ENCODE assay signal across 8 cellular contexts in genomic region chr2:73176881-73177644, GRCh38. TPM values are rescaled to one million over a fixed set of nuclear protein-coding genes. Genes with fewer than 3 reads are reported as not detected.
DNase-seq lines count a peak whose midpoint lies in the region; ATAC-seq, FAIRE-seq and TF ChIP-seq lines count a peak whose summit lies in the region.

No MANE protein-coding gene starts in this region.

- H3K36me3 ChIP-seq in kidney (ENCODE audit: control insufficient read depth in 1 of 2, insufficient read depth in 2 of 2, low read length in 2 of 2) = no peaks in the 10 kb centered on the region

- TF ChIP-seq CTCF in kidney (IDR thresholded peaks at IDR 0.05; ENCODE audit: borderline replicate concordance, extremely low read depth, insufficient read depth) = peak; percentile 99

- DNase-seq in AG08396 (ENCODE audit: low spot score) (peak; percentile 96), NCI-H2196 treated with DMSO at 0.1 percent for 48 hours (lab: John Stamatoyannopoulos, UW; ENCODE audit: unreplicated experiment) (peak; percentile 30), caudate nucleus (lab: John Stamatoyannopoulos, UW) (peak in 57 of 61 donors; percentile 19 to 91 (median 76)), kidney (peak; percentile 97)
- DNase-seq in activated CD4-positive, CD25-positive, alpha-beta regulatory T cell (lab: John Stamatoyannopoulos, UW) = peak; percentile 80 to 86 (median 82)
- peak; percentile 77 to 91 (median 87) for DNase-seq in stimulated activated CD4-positive, alpha-beta T cell treated with anti-CD3 and anti-CD28 coated beads, Interleukin-12 subunit alpha, Interleukin-12 subunit beta, amount 100 ng/mL, for 48 hours (ENCODE audit: low read depth in 2 of 3, low spot score in 1 of 3)

- peak overlapping the region; percentile 4 to 65 for H3K9ac ChIP-seq in kidney (ENCODE audit: low read length in 2 of 2)

- peak; percentile 66 for ATAC-seq in GM18870 (IDR thresholded peaks at IDR 0.05; ENCODE audit: unreplicated experiment)
- peak; percentile 90 for ATAC-seq in HG03135 (IDR thresholded peaks at IDR 0.05; ENCODE audit: unreplicated experiment)

- intact Hi-C loops in kidney (cut with DNase I) = loop anchor here (5.0 kb wide), 1 partner anchor 280 kb away; no protein-coding TSS in a partner anchor

- H3K27ac ChIP-seq in caudate nucleus (ENCODE audit: low read depth, low read length) (peak overlapping the region; percentile 44), kidney (ENCODE audit: low read depth in 2 of 2, low read length in 2 of 2) (peak overlapping the region; percentile 85 to 88)

- no peak for FAIRE-seq in kidney (lab: Jason Lieb, UNC)

- peaks cover 7 to 14% of the 10 kb centered on the region in 2 donors for H3K4me1 ChIP-seq in kidney (ENCODE audit: control insufficient read depth in 1 of 2, insufficient read depth in 1 of 2, low read depth in 1 of 2, low read length in 2 of 2)

- no peaks in the 10 kb centered on the region for H3K9me3 ChIP-seq in kidney (ENCODE audit: control insufficient read depth in 1 of 2, low read length in 2 of 2)

- H3K4me3 ChIP-seq in kidney (ENCODE audit: low read length in 2 of 2) = peak overlapping the region; percentile 16 to 73

RNA-seq across cellular contexts. Expression of gene NOTO, which starts 25.3 kb away (rescaled TPM):
- not detected for total RNA-seq in kidney
- not detected for polyA plus RNA-seq in kidney (ENCODE audit: insufficient read depth, low read depth, low replicate concordance)

RNA-seq across cellular contexts. Expression of gene SMYD5, which starts 37.0 kb away (rescaled TPM):
- 23.5 TPM for total RNA-seq in kidney
- 20.8 TPM for polyA plus RNA-seq in kidney (ENCODE audit: insufficient read depth, low read depth, low replicate concordance)

RNA-seq across cellular contexts. Expression of gene PRADC1, which starts 56.0 kb away (rescaled TPM):
- 16.1 TPM for total RNA-seq in kidney
- polyA plus RNA-seq in kidney (ENCODE audit: insufficient read depth, low read depth, low replicate concordance) = 57.7 TPM

RNA-seq across cellular contexts. Expression of gene CCT7, which starts 57.0 kb away (rescaled TPM):
- total RNA-seq in kidney = 164 TPM
- polyA plus RNA-seq in kidney (ENCODE audit: insufficient read depth, low read depth, low replicate concordance) = 173 TPM

Comparison
In these comparisons a context has a peak if more than half of its experiments do, and no peak if none do; other contexts are left out.
1. Peak in every context shown above with its lines: DNase-seq, ATAC-seq, H3K4me3 ChIP-seq and H3K27ac ChIP-seq.
2. DNase-seq: peak in every context shown above with its lines; median percentile 97 in kidney; 96 in AG08396; 87 in stimulated activated CD4-positive, alpha-beta T cell treated with anti-CD3 and anti-CD28 coated beads, Interleukin-12 subunit alpha, Interleukin-12 subunit beta, amount 100 ng/mL, for 48 hours; 82 in activated CD4-positive, CD25-positive, alpha-beta regulatory T cell; 76 in caudate nucleus; 30 in NCI-H2196 treated with DMSO at 0.1 percent for 48 hours.